Comparison of ENCODE assay signal across 28 cellular contexts in genomic region chr14:61376314-61376713, GRCh38. TPM values are rescaled to one million over a fixed set of nuclear protein-coding genes. Genes with fewer than 3 reads are reported as not detected.
DNase-seq lines count a peak whose midpoint lies in the region; ATAC-seq, FAIRE-seq and TF ChIP-seq lines count a peak whose summit lies in the region.
"Had no signal": no experiment of that assay in that cellular context is flagged by ENCODE, and none has a peak within 500 bp of the region (broad histone marks: within the 10 kb centered on the region; RNA-seq: fewer than 3 reads in every experiment).

No MANE protein-coding gene starts in this region.

- H3K9me3 Mint-ChIP-seq in activated CD4-positive, alpha-beta T cell treated with anti-CD3 and anti-CD28 coated beads, Interleukin-2, amount 10 ng/mL, durations not matched to agents 7 days and 5 days = peaks cover 52% of the 10 kb centered on the region
- H3K9me3 Mint-ChIP-seq in CD4-positive, alpha-beta T cell = peaks cover 11% of the 10 kb centered on the region
- peaks cover 38% of the 10 kb centered on the region for H3K9me3 Mint-ChIP-seq in activated T-helper 1 cell treated with anti-CD3 and anti-CD28 coated beads, Interleukin-12 subunit alpha, Interleukin-12 subunit beta, Interleukin-2, Interleukin-4 antibody, amounts not matched to agents 30 ng/mL and 10 ng/mL and 1 ng/mL, durations not matched to agents 14 hours and 24 hours and 36 hours
- peaks cover 1 to 21% (median 11%) of the 10 kb centered on the region in 6 donors for H3K9me3 Mint-ChIP-seq in immature natural killer cell

- TF ChIP-seq CTCF in CD4-positive, alpha-beta T cell (IDR thresholded peaks at IDR 0.05) = no peak
- no peak for TF ChIP-seq CTCF in D721Med (IDR thresholded peaks at IDR 0.05; ENCODE audit: insufficient read depth, missing control alignments)

- H3K4me1 Mint-ChIP-seq in activated CD4-positive, alpha-beta T cell treated with anti-CD3 and anti-CD28 coated beads, Interleukin-2, amount 10 ng/mL, durations not matched to agents 7 days and 5 days = peaks cover 86% of the 10 kb centered on the region
- H3K4me1 Mint-ChIP-seq in CD4-positive, alpha-beta T cell (ENCODE audit: low read depth) = peaks cover 21% of the 10 kb centered on the region
- peaks cover 79% of the 10 kb centered on the region for H3K4me1 Mint-ChIP-seq in activated T-helper 1 cell treated with anti-CD3 and anti-CD28 coated beads, Interleukin-12 subunit alpha, Interleukin-12 subunit beta, Interleukin-2, Interleukin-4 antibody, amounts not matched to agents 30 ng/mL and 10 ng/mL and 1 ng/mL, durations not matched to agents 14 hours and 24 hours and 36 hours (ENCODE audit: low read depth)
- peaks cover 0 to 43% of the 10 kb centered on the region in 2 donors for H3K4me1 Mint-ChIP-seq in immature natural killer cell
- H3K4me1 Mint-ChIP-seq: neural progenitor cell had no signal

- peaks cover 93% of the 10 kb centered on the region for H3K36me3 Mint-ChIP-seq in activated CD4-positive, alpha-beta T cell treated with anti-CD3 and anti-CD28 coated beads, Interleukin-2, amount 10 ng/mL, durations not matched to agents 7 days and 5 days (ENCODE audit: low read depth)
- H3K36me3 Mint-ChIP-seq in CD4-positive, alpha-beta T cell (ENCODE audit: low read depth) = peaks cover 93% of the 10 kb centered on the region
- peaks cover 75% of the 10 kb centered on the region for H3K36me3 Mint-ChIP-seq in activated T-helper 1 cell treated with anti-CD3 and anti-CD28 coated beads, Interleukin-12 subunit alpha, Interleukin-12 subunit beta, Interleukin-2, Interleukin-4 antibody, amounts not matched to agents 30 ng/mL and 10 ng/mL and 1 ng/mL, durations not matched to agents 14 hours and 24 hours and 36 hours (ENCODE audit: low read depth)
- H3K36me3 Mint-ChIP-seq in immature natural killer cell = peaks cover 31 to 47% (median 38%) of the 10 kb centered on the region in 3 donors

- ATAC-seq in CD4-positive, alpha-beta T cell (ENCODE audit: poor library complexity) = no peak
- no peak for ATAC-seq in HG03354 (IDR thresholded peaks at IDR 0.05; ENCODE audit: poor library complexity, severe bottlenecking, unreplicated experiment)
- ATAC-seq: A549; left colon; pancreas; stimulated activated memory B cell treated with anti-CD40 and anti-IgM and Interleukin-4, amounts not matched to agents 10 μg/mL and 1 μg/mL and 100 μg/mL, for 72 hours had no signal

- no peak overlapping the region for H3K27ac Mint-ChIP-seq in activated CD4-positive, alpha-beta T cell treated with anti-CD3 and anti-CD28 coated beads, Interleukin-2, amount 10 ng/mL, durations not matched to agents 7 days and 5 days
- no peak overlapping the region for H3K27ac Mint-ChIP-seq in CD4-positive, alpha-beta T cell
- H3K27ac Mint-ChIP-seq in activated T-helper 1 cell treated with anti-CD3 and anti-CD28 coated beads, Interleukin-12 subunit alpha, Interleukin-12 subunit beta, Interleukin-2, Interleukin-4 antibody, amounts not matched to agents 30 ng/mL and 10 ng/mL and 1 ng/mL, durations not matched to agents 14 hours and 24 hours and 36 hours = peak overlapping the region; percentile 70
- peak overlapping the region in 2 of 6 donors; percentile 86 to 94 for H3K27ac Mint-ChIP-seq in immature natural killer cell
- H3K27ac Mint-ChIP-seq: HFFc6; neural progenitor cell; stimulated activated memory B cell treated with anti-CD40 and anti-IgM and Interleukin-4, amounts not matched to agents 10 μg/mL and 1 μg/mL and 100 μg/mL, for 72 hours had no signal

- intact Hi-C loops in CD4-positive, alpha-beta T cell (cut with DNase I, micrococcal nuclease) = no loop called here
- intact Hi-C loops in activated T-helper 1 cell treated with anti-CD3 and anti-CD28 coated beads, Interleukin-12 subunit alpha, Interleukin-12 subunit beta, Interleukin-2, Interleukin-4 antibody, amounts not matched to agents 30 ng/mL and 10 ng/mL and 1 ng/mL, durations not matched to agents 14 hours and 24 hours and 36 hours (cut with micrococcal nuclease) = no loop called here

- no peak for FAIRE-seq in D721Med (lab: Jason Lieb, UNC)
- FAIRE-seq: A549, GM12892, H1, pancreas had no signal

- H3K4me3 Mint-ChIP-seq in activated CD4-positive, alpha-beta T cell treated with anti-CD3 and anti-CD28 coated beads, Interleukin-2, amount 10 ng/mL, durations not matched to agents 7 days and 5 days = peak overlapping the region; percentile 26
- peak overlapping the region; percentile 21 for H3K4me3 Mint-ChIP-seq in CD4-positive, alpha-beta T cell
- H3K4me3 Mint-ChIP-seq in activated T-helper 1 cell treated with anti-CD3 and anti-CD28 coated beads, Interleukin-12 subunit alpha, Interleukin-12 subunit beta, Interleukin-2, Interleukin-4 antibody, amounts not matched to agents 30 ng/mL and 10 ng/mL and 1 ng/mL, durations not matched to agents 14 hours and 24 hours and 36 hours = no peak overlapping the region
- H3K4me3 Mint-ChIP-seq in immature natural killer cell = peak overlapping the region in 4 of 5 donors; percentile 12 to 63 (median 33)
- H3K4me3 Mint-ChIP-seq: HFFc6; neural progenitor cell; stimulated activated memory B cell treated with anti-CD40 and anti-IgM and Interleukin-4, amounts not matched to agents 10 μg/mL and 1 μg/mL and 100 μg/mL, for 72 hours had no signal

- no peaks in the 10 kb centered on the region for H3K27me3 ChIP-seq in CD4-positive, alpha-beta T cell (ENCODE audit: control insufficient read depth, insufficient read depth, low read length)
- H3K27me3 ChIP-seq: ascending aorta, colonic mucosa, neural progenitor cell, pancreas had no signal

- POLR2A ChIA-PET in activated CD4-positive, alpha-beta T cell treated with anti-CD3 and anti-CD28 coated beads, Interleukin-2, amount 10 ng/mL, durations not matched to agents 7 days and 5 days (lab: Charles Lee) = no interaction called here
- POLR2A ChIA-PET in CD4-positive, alpha-beta T cell (lab: Charles Lee) = interaction anchor here (1.0 to 3.4 kb wide), 7 partner anchors 9 to 53 kb away, joined by 3 to 11 read pairs (median 6); no protein-coding TSS in a partner anchor

- H3K9me3 ChIP-seq in CD4-positive, alpha-beta T cell (ENCODE audit: control insufficient read depth, low read length) = peaks cover 32% of the 10 kb centered on the region
- H3K9me3 ChIP-seq: colonic mucosa, pancreas had no signal

- no peaks in the 10 kb centered on the region for H3K27me3 Mint-ChIP-seq in activated CD4-positive, alpha-beta T cell treated with anti-CD3 and anti-CD28 coated beads, Interleukin-2, amount 10 ng/mL, durations not matched to agents 7 days and 5 days
- H3K27me3 Mint-ChIP-seq in CD4-positive, alpha-beta T cell = no peaks in the 10 kb centered on the region
- no peaks in the 10 kb centered on the region for H3K27me3 Mint-ChIP-seq in activated T-helper 1 cell treated with anti-CD3 and anti-CD28 coated beads, Interleukin-12 subunit alpha, Interleukin-12 subunit beta, Interleukin-2, Interleukin-4 antibody, amounts not matched to agents 30 ng/mL and 10 ng/mL and 1 ng/mL, durations not matched to agents 14 hours and 24 hours and 36 hours (ENCODE audit: insufficient read depth)
- peaks cover 4 to 52% (median 27%) of the 10 kb centered on the region in 3 donors for H3K27me3 Mint-ChIP-seq in immature natural killer cell (ENCODE audit: low read depth in 3 of 3)

- CTCF ChIA-PET in activated CD4-positive, alpha-beta T cell treated with anti-CD3 and anti-CD28 coated beads, Interleukin-2, amount 10 ng/mL, durations not matched to agents 7 days and 5 days (lab: Charles Lee) = interaction anchor here (1.3 to 2.0 kb wide), 4 partner anchors 9 to 75 kb away, joined by 3 to 7 read pairs (median 4); no protein-coding TSS in a partner anchor
- CTCF ChIA-PET in CD4-positive, alpha-beta T cell (lab: Charles Lee) = interaction anchor here (2.1 kb wide), 1 partner anchor 55 kb away, joined by 9 read pairs; the partner anchor contains the start of gene PRKCH

- DNase-seq in activated CD4-positive, alpha-beta T cell treated with anti-CD3 and anti-CD28 coated beads, Interleukin-2, amount 10 ng/mL, durations not matched to agents 7 days and 5 days = no peak
- DNase-seq in activated CD4-positive, alpha-beta T cell treated with anti-CD3 and anti-CD28 coated beads for 1 hour = no peak
- no peak for DNase-seq in CD4-positive, alpha-beta T cell
- DNase-seq in activated T-helper 1 cell treated with anti-CD3 and anti-CD28 coated beads, Interleukin-12 subunit alpha, Interleukin-12 subunit beta, Interleukin-2, Interleukin-4 antibody, amounts not matched to agents 30 ng/mL and 10 ng/mL and 1 ng/mL, durations not matched to agents 14 hours and 24 hours and 36 hours (ENCODE audit: low spot score) = no peak
- no peak for DNase-seq in immature natural killer cell
- DNase-seq in AML-193 (lab: John Stamatoyannopoulos, UW) = no peak
- no peak for DNase-seq in D721Med (ENCODE audit: insufficient read length, low spot score)
- DNase-seq: colonic mucosa; effector CD4-positive, alpha-beta T cell; HFFc6; left colon; mammary epithelial cell; NCI-H1048; NCI-H1694; NCI-H446 treated with DMSO at 0.1 percent for 48 hours; NCI-H774; pancreas; stimulated activated CD4-positive, alpha-beta T cell treated with anti-CD3 and anti-CD28 coated beads, Interleukin-15, amount 100 ng/mL, for 24 hours; T1000 had no signal

- H3K27ac ChIP-seq in CD4-positive, alpha-beta T cell (ENCODE audit: low read depth, low read length) = no peak overlapping the region
- H3K27ac ChIP-seq: A549, ascending aorta, colonic mucosa, neural progenitor cell, pancreas, VCaP had no signal

RNA-seq across cellular contexts. Expression of gene PRKCH, which starts 54.9 kb away (rescaled TPM):
- 100 to 1,000 TPM; 244 to 293 TPM for total RNA-seq in activated CD4-positive, alpha-beta T cell treated with anti-CD3 and anti-CD28 coated beads, Interleukin-2, amount 10 ng/mL, durations not matched to agents 7 days and 5 days
- 100 to 1,000 TPM; 378 to 385 TPM for total RNA-seq in CD4-positive, alpha-beta T cell
- total RNA-seq in activated T-helper 1 cell treated with anti-CD3 and anti-CD28 coated beads, Interleukin-12 subunit alpha, Interleukin-12 subunit beta, Interleukin-2, Interleukin-4 antibody, amounts not matched to agents 30 ng/mL and 10 ng/mL and 1 ng/mL, durations not matched to agents 14 hours and 24 hours and 36 hours = 145 and 151 TPM in 2 replicates
- 100 to 1,000 TPM; 231 to 451 (median 335) TPM for polyA plus RNA-seq in immature natural killer cell
- total RNA-seq: G401 had no signal
